Comparison of ENCODE assay signal across 2 cellular contexts in the genomic region with DNA sequence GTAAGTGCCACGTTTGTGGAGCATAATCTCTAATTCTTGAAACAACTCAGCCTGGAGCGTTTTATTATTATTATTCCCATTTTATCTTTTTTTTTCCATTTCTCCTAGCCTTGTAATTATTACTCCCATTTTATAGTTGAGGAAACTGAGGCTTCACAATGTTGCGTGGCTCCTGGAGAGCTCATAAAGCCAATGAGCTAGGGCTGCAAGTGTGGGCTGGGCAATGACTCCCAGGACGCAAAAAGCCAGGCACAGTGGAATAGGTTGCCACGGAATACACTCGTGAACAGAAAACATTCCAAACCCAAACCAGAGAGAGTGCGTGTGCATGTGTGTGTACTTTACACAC.
TF ChIP-seq lines count a peak whose summit lies in the region.

No MANE protein-coding gene starts in this region.

TF ChIP-seq in IMR-90, 13 proteins besides CTCF, POLR2A, EP300 and RAD21:
- TF ChIP-seq MAFK (IDR thresholded peaks at IDR 0.05; ENCODE audit: low read depth, low read length) (no peak), RCOR1 (IDR thresholded peaks at IDR 0.05; ENCODE audit: insufficient replicate concordance, low read length) (no peak), SMC3 (IDR thresholded peaks at IDR 0.05; ENCODE audit: low read depth, low read length) (no peak), RFX5 (IDR thresholded peaks at IDR 0.05; ENCODE audit: low read depth, low read length) (no peak), CEBPB (IDR thresholded peaks at IDR 0.05; ENCODE audit: low read depth, low read length) (no peak)

TF ChIP-seq in H1, 55 proteins besides CTCF, POLR2A, EP300 and RAD21:
- TF ChIP-seq RNF2 (IDR thresholded peaks at IDR 0.05; ENCODE audit: borderline replicate concordance, low read depth, low read length, missing control alignments, poor library complexity, severe bottlenecking) (no peak), PHF8 (conservative IDR thresholded peaks at IDR 0.05; ENCODE audit: low read depth, low read length) (no peak), SIN3A (conservative IDR thresholded peaks at IDR 0.05 in 1 of 2, IDR thresholded peaks at IDR 0.05 in 1 of 2; ENCODE audit: low read depth in 1 of 2, low read length in 2 of 2) (no peak), CHD2 (IDR thresholded peaks at IDR 0.05; ENCODE audit: low read length) (no peak), HDAC2 (IDR thresholded peaks at IDR 0.05; ENCODE audit: borderline replicate concordance in 1 of 2, low read depth in 2 of 2, low read length in 2 of 2) (no peak), ZNF274 (IDR thresholded peaks at IDR 0.05; ENCODE audit: borderline replicate concordance, extremely low read depth, low read length) (no peak), GTF2F1 (IDR thresholded peaks at IDR 0.05; ENCODE audit: borderline replicate concordance, low read depth, low read length) (no peak), CHD1 (IDR thresholded peaks at IDR 0.05; ENCODE audit: low read depth, low read length) (no peak)
- TF ChIP-seq, protein P1, sequence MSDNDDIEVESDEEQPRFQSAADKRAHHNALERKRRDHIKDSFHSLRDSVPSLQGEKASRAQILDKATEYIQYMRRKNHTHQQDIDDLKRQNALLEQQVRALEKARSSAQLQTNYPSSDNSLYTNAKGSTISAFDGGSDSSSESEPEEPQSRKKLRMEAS (IDR thresholded peaks at IDR 0.05) = no peak
TF ChIP-seq in H1: peak in this region for 0.
